Comparison of ENCODE assay signal across 8 cellular contexts in genomic region chr2:95121495-95122196, GRCh38. TPM values are rescaled to one million over a fixed set of nuclear protein-coding genes. Genes with fewer than 3 reads are reported as not detected.
A peak's percentile ranks its signal among the peaks of the same experiment; 100 is the strongest.
DNase-seq lines count a peak whose midpoint lies in the region; ATAC-seq and TF ChIP-seq lines count a peak whose summit lies in the region.

MRPS5 (minus strand) TSS chr2:95121808; CDS start chr2:95121791, 17 bp downstream.

- H4K20me1 ChIP-seq in SU-DHL-6 (ENCODE audit: low read depth, low read length), result no peaks in the 10 kb centered on the region

- H3K4me3 Mint-ChIP-seq in activated naive CD8-positive, alpha-beta T cell treated with anti-CD3 and anti-CD28 coated beads, Interleukin-2, amount 10 ng/mL, durations not matched to agents 7 days and 5 days, result peak within 1 kb of the TSS; percentile 94

- H3K27ac Mint-ChIP-seq in activated naive CD8-positive, alpha-beta T cell treated with anti-CD3 and anti-CD28 coated beads, Interleukin-2, amount 10 ng/mL, durations not matched to agents 7 days and 5 days, result peak within 1 kb of the TSS; percentile 93

- no peaks in the 10 kb centered on the region for H3K9me3 ChIP-seq in SU-DHL-6 (ENCODE audit: insufficient read depth, low read length)
- H3K9me3 ChIP-seq in transverse colon, result no peaks in the 10 kb centered on the region

- ATAC-seq in activated naive CD8-positive, alpha-beta T cell treated with anti-CD3 and anti-CD28 coated beads, Interleukin-2, amount 10 ng/mL, durations not matched to agents 7 days and 5 days (ENCODE audit: low read depth), result peak; percentile 88
- peak; percentile 99 for ATAC-seq in Right ventricle myocardium superior (ENCODE audit: poor library complexity)

- H3K4me3 ChIP-seq in SU-DHL-6 (ENCODE audit: insufficient read depth, low read length, poor library complexity, severe bottlenecking) (peak within 1 kb of the TSS; percentile 70), transverse colon (peak within 1 kb of the TSS; percentile 81 to 98 (median 94))

- CTCF ChIA-PET in HEK293T (lab: Yijun Ruan, JAX), result interaction anchor here (1.0 to 1.1 kb wide), 2 partner anchors 42 to 135 kb away, joined by 3 read pairs; no protein-coding TSS in a partner anchor

- WGBS in transverse colon (ENCODE audit: low coverage in 1 of 2), 2 donors, result 0% methylated on average over 6 to 60 of the region's 76 CpGs

- TF ChIP-seq CTCF in GM10266 (IDR thresholded peaks at IDR 0.05; ENCODE audit: control insufficient read depth, insufficient read depth, low read depth, missing control alignments), result peak; percentile 28
- TF ChIP-seq CTCF in SU-DHL-6 (IDR thresholded peaks at IDR 0.05; ENCODE audit: insufficient read depth, low read length, poor library complexity, severe bottlenecking), result no peak
- peak in 1 of 5 experiments; percentile 29 for TF ChIP-seq CTCF in transverse colon (IDR thresholded peaks at IDR 0.05)

- POLR2A ChIA-PET in HEK293T (lab: Yijun Ruan, JAX), result interaction anchor here (0.6 to 4.4 kb wide), 18 partner anchors 13 to 162 kb away, joined by 3 to 38 read pairs (median 4); partner anchors contain the start of genes ZNF2 and ZNF514
- POLR2A ChIA-PET in activated naive CD8-positive, alpha-beta T cell treated with anti-CD3 and anti-CD28 coated beads, Interleukin-2, amount 10 ng/mL, durations not matched to agents 7 days and 5 days (lab: Charles Lee), result interaction anchor here (0.5 to 3.9 kb wide), 11 partner anchors 9 to 100 kb away, joined by 3 to 16 read pairs (median 6); partner anchors contain the start of genes MAL, ZNF2 and ZNF514

- peaks cover 39% of the 10 kb centered on the region for H3K79me2 ChIP-seq in SU-DHL-6 (ENCODE audit: insufficient read depth, low read length)

- in situ Hi-C loops in transverse colon (cut with MboI; ENCODE audit: low pct_ligation_motif_present in 1 of 4, low pct_unique_long_range_greater_than_20kb in 1 of 4, low sequenced_read_pairs in 3 of 4), result no loop called here

- H3K36me3 ChIP-seq in SU-DHL-6 (ENCODE audit: low read length) (no peaks in the 10 kb centered on the region), transverse colon (peaks cover 0 to 4% (median 0%) of the 10 kb centered on the region in 4 donors)

- H3K4me1 Mint-ChIP-seq in activated naive CD8-positive, alpha-beta T cell treated with anti-CD3 and anti-CD28 coated beads, Interleukin-2, amount 10 ng/mL, durations not matched to agents 7 days and 5 days, result peaks cover 41% of the 10 kb centered on the region

- H3K36me3 Mint-ChIP-seq in activated naive CD8-positive, alpha-beta T cell treated with anti-CD3 and anti-CD28 coated beads, Interleukin-2, amount 10 ng/mL, durations not matched to agents 7 days and 5 days, result peaks cover 12% of the 10 kb centered on the region

- peak within 1 kb of the TSS; percentile 76 for H2AFZ ChIP-seq in SU-DHL-6 (ENCODE audit: low read depth, low read length, severe bottlenecking)

- H3K27me3 ChIP-seq in SU-DHL-6 (ENCODE audit: low read length) (no peaks in the 10 kb centered on the region), transverse colon (no peaks in the 10 kb centered on the region)

- H3K4me1 ChIP-seq in transverse colon, result peaks cover 3 to 35% (median 16%) of the 10 kb centered on the region in 4 donors

- TF ChIP-seq EP300 in transverse colon (IDR thresholded peaks at IDR 0.05; ENCODE audit: low read depth), result no peak

- peak; percentile 92 for DNase-seq in GM10266 (ENCODE audit: extremely low spot score)
- peak; percentile 94 for DNase-seq in HEK293T (ENCODE audit: extremely low spot score)
- peak; percentile 60 for DNase-seq in MV-4-11 (lab: John Stamatoyannopoulos, UW)
- DNase-seq in activated naive CD8-positive, alpha-beta T cell treated with anti-CD3 and anti-CD28 coated beads, Interleukin-2, amount 10 ng/mL, durations not matched to agents 7 days and 5 days, result peak; percentile 94
- peak; percentile 93 for DNase-seq in Right ventricle myocardium superior
- DNase-seq in pons (ENCODE audit: low spot score), result peak; percentile 66
- DNase-seq in transverse colon, result peak; percentile 88

- intact Hi-C loops in Right ventricle myocardium superior (cut with DNase I), result no loop called here
- intact Hi-C loops in transverse colon (cut with DNase I; ENCODE audit: low total_unique reads), result loop anchor here (2.0 kb wide), 1 partner anchor 89 kb away; no protein-coding TSS in a partner anchor

- H3K27me3 Mint-ChIP-seq in activated naive CD8-positive, alpha-beta T cell treated with anti-CD3 and anti-CD28 coated beads, Interleukin-2, amount 10 ng/mL, durations not matched to agents 7 days and 5 days, result no peaks in the 10 kb centered on the region

- peak within 1 kb of the TSS; percentile 64 for H3K4me2 ChIP-seq in SU-DHL-6 (ENCODE audit: low read depth, low read length, poor library complexity, severe bottlenecking)

- H3K9me2 ChIP-seq in SU-DHL-6 (replicated peaks; ENCODE audit: insufficient read depth, low read length), result no peaks in the 10 kb centered on the region

- TF ChIP-seq POLR2A in transverse colon (IDR thresholded peaks at IDR 0.05), result peak; percentile 62

- H3K9ac ChIP-seq in SU-DHL-6 (ENCODE audit: low read length), result peak within 1 kb of the TSS; percentile 86

- no peaks in the 10 kb centered on the region for H3F3A ChIP-seq in SU-DHL-6 (ENCODE audit: insufficient read depth)

- H3K27ac ChIP-seq in SU-DHL-6 (ENCODE audit: low read depth, low read length) (peak within 1 kb of the TSS; percentile 65), transverse colon (peak within 1 kb of the TSS; percentile 90 to 96 (median 92))

- H3K9me3 Mint-ChIP-seq in activated naive CD8-positive, alpha-beta T cell treated with anti-CD3 and anti-CD28 coated beads, Interleukin-2, amount 10 ng/mL, durations not matched to agents 7 days and 5 days, result peaks cover 5% of the 10 kb centered on the region

TF ChIP-seq in HEK293T, 16 proteins besides CTCF, POLR2A, EP300 and RAD21:
- peak; percentile 65 for TF ChIP-seq L3MBTL2 (conservative IDR thresholded peaks at IDR 0.05)
- no peak for TF ChIP-seq FOXK2 (IDR thresholded peaks at IDR 0.05)
- TF ChIP-seq FOXM1 (IDR thresholded peaks at IDR 0.05; ENCODE audit: borderline replicate concordance), result no peak
- no peak for TF ChIP-seq PKNOX1 (IDR thresholded peaks at IDR 0.05)
- no peak for TF ChIP-seq CTBP1 (IDR thresholded peaks at IDR 0.05; ENCODE audit: borderline replicate concordance)

RNA-seq across cellular contexts. Expression of gene MRPS5, which starts in this region (rescaled TPM):
- total RNA-seq in activated naive CD8-positive, alpha-beta T cell treated with anti-CD3 and anti-CD28 coated beads, Interleukin-2, amount 10 ng/mL, durations not matched to agents 7 days and 5 days, result 10 to 100 TPM; 75.2 to 79.3 TPM
- total RNA-seq in Right ventricle myocardium superior (77.0 TPM), transverse colon (100 to 1,000 TPM in 1 of 4 donors, 10 to 100 TPM in 3; 61.7 to 145 (median 77.2) TPM)

Comparison
In these comparisons a context has a peak if more than half of its experiments do, and no peak if none do; other contexts are left out.
1. Peak in every context shown above with its lines: DNase-seq, ATAC-seq, H3K4me3 ChIP-seq and H3K27ac ChIP-seq.